In genomic region chr6:49409951-49410542, GRCh38 we compare ENCODE assay signal across 8 cellular contexts. TPM values are rescaled to one million over a fixed set of nuclear protein-coding genes. Genes with fewer than 3 reads are reported as not detected.
DNase-seq lines count a peak whose midpoint lies in the region; ATAC-seq and TF ChIP-seq lines count a peak whose summit lies in the region.

No MANE protein-coding gene starts in this region.

- no peak overlapping the region for H3K27ac Mint-ChIP-seq in T-helper 17 cell

- DNase-seq in A172 (ENCODE audit: low spot score) (peak; percentile 57), NCI-H146 (lab: John Stamatoyannopoulos, UW) (peak; percentile 68), T-helper 17 cell (peak; percentile 15 to 43 (median 16)), ascending aorta (ENCODE audit: low spot score in 2 of 2) (peak in 1 of 2 donors; percentile 78), hypothalamus (lab: John Stamatoyannopoulos, UW) (peak in 41 of 51 donors; percentile 2 to 75 (median 29))

- ATAC-seq in GM18498 (IDR thresholded peaks at IDR 0.05; ENCODE audit: unreplicated experiment) (peak; percentile 95), HG02852 (IDR thresholded peaks at IDR 0.05; ENCODE audit: unreplicated experiment) (peak; percentile 95), T-helper 17 cell (peak; percentile 75)

- TF ChIP-seq CTCF in ascending aorta (IDR thresholded peaks at IDR 0.05): peak; percentile 44 to 84 (median 79)

- H3K9me3 ChIP-seq in T-helper 17 cell (ENCODE audit: control insufficient read depth, low read length, poor library complexity, severe bottlenecking): no peaks in the 10 kb centered on the region
- H3K9me3 ChIP-seq in ascending aorta: no peaks in the 10 kb centered on the region
- no peaks in the 10 kb centered on the region for H3K9me3 ChIP-seq in skeletal muscle satellite cell (replicated peaks; ENCODE audit: low read length)

- peaks cover 25% of the 10 kb centered on the region for H3K27me3 Mint-ChIP-seq in T-helper 17 cell

- H3K9ac ChIP-seq in skeletal muscle satellite cell (ENCODE audit: low read depth, low read length): no peak overlapping the region

- H3K4me1 Mint-ChIP-seq in T-helper 17 cell: no peaks in the 10 kb centered on the region

- no peak overlapping the region for H3K4me3 Mint-ChIP-seq in T-helper 17 cell

- H3K4me2 ChIP-seq in skeletal muscle satellite cell (ENCODE audit: low read length): peak overlapping the region; percentile 41

- H3K27ac ChIP-seq in ascending aorta: no peak overlapping the region

- H3K27me3 ChIP-seq in ascending aorta (no peaks in the 10 kb centered on the region), skeletal muscle satellite cell (ENCODE audit: control insufficient read depth, insufficient read depth, low read length) (no peaks in the 10 kb centered on the region)

- H3K36me3 ChIP-seq in ascending aorta (no peaks in the 10 kb centered on the region), skeletal muscle satellite cell (ENCODE audit: insufficient read depth, low read length) (no peaks in the 10 kb centered on the region)

- no peaks in the 10 kb centered on the region for H3K4me1 ChIP-seq in ascending aorta
- H3K4me1 ChIP-seq in skeletal muscle satellite cell (ENCODE audit: control insufficient read depth, insufficient read depth, low read length): no peaks in the 10 kb centered on the region

- intact Hi-C loops in ascending aorta (cut with DNase I): loop anchor here (5.0 kb wide), 1 partner anchor 1623 kb away; no protein-coding TSS in a partner anchor

- peaks cover 3% of the 10 kb centered on the region for H3K36me3 Mint-ChIP-seq in T-helper 17 cell (ENCODE audit: low read depth)

- no peak overlapping the region for H3K4me3 ChIP-seq in ascending aorta
- peak overlapping the region; percentile 5 for H3K4me3 ChIP-seq in skeletal muscle satellite cell (ENCODE audit: low read length)

RNA-seq across cellular contexts. Expression of gene MMUT, which starts 53.0 kb away (rescaled TPM):
- total RNA-seq in A172 (2014; rRNA removed; shearing (Covaris generic)): 9.0 and 10.1 TPM in 2 replicates
- total RNA-seq in T-helper 17 cell: 1 to 10 TPM; 6.9 to 8.6 TPM
- 8.7 TPM for total RNA-seq in ascending aorta
- total RNA-seq in skeletal muscle satellite cell (2012; rRNA removed): 13.1 and 15.0 TPM in 2 replicates

RNA-seq across cellular contexts. Expression of gene CENPQ, which starts 53.1 kb away (rescaled TPM):
- total RNA-seq in A172 (2014; rRNA removed; shearing (Covaris generic)): 26.0 and 32.8 TPM in 2 replicates
- 1 to 10 TPM; 1.3 to 2.0 TPM for total RNA-seq in T-helper 17 cell
- not detected for total RNA-seq in ascending aorta
- total RNA-seq in skeletal muscle satellite cell (2012; rRNA removed): 6.3 and 9.2 TPM in 2 replicates
